ENCODE assay signal across 24 cellular contexts in genomic region chr17:56432443-56432842, GRCh38.
"Had no signal": no experiment of that assay in that cellular context is flagged by ENCODE, and none has a peak within 500 bp of the region (broad histone marks: within the 10 kb centered on the region; RNA-seq: fewer than 3 reads in every experiment).

No MANE protein-coding gene starts in this region.

- FAIRE-seq: RCC 7860 had no signal

- H3K36me3 Mint-ChIP-seq: T-cell had no signal

- DNase-seq: KBM-7, MG63, NCI-H1092, NCI-H1105 treated with DMSO at 0.1 percent for 48 hours, NCI-H1417 treated with DMSO at 0.1 percent for 48 hours, NCI-H146, NCI-H187, NCI-H2029, NCI-H2081 treated with DMSO at 0.1 percent for 48 hours, NCI-H2171, NCI-H226, NCI-H446, NCI-H510A, NCI-H524 treated with DMSO at 0.1 percent for 48 hours, NCI-H69, NCI-H774, Right ventricle myocardium superior, RPMI8226, SIG-M5, SK-N-SH, SW 1271, T-cell had no signal

- H3K27me3 ChIP-seq: MG63 had no signal

- H3K9ac ChIP-seq: SK-N-SH had no signal

- H3K36me3 ChIP-seq: MG63 had no signal

- H3K9me3 ChIP-seq: MG63, SK-N-SH had no signal

- H3K4me3 ChIP-seq: MG63 had no signal

- H3K4me3 Mint-ChIP-seq: T-cell; T-helper 1 cell treated with Interleukin-12 subunit alpha and Interleukin-12 subunit beta and Interleukin-4 antibody, amounts not matched to agents 30 μg/mL and 1 μg/mL, for 36 hours had no signal

- H3K27ac Mint-ChIP-seq: T-cell; T-helper 1 cell treated with Interleukin-12 subunit alpha and Interleukin-12 subunit beta and Interleukin-4 antibody, amounts not matched to agents 30 μg/mL and 1 μg/mL, for 36 hours had no signal

- H3K4me1 Mint-ChIP-seq: T-cell had no signal

- H3K4me2 ChIP-seq: SK-N-SH had no signal

- H3K9me3 Mint-ChIP-seq: T-cell; T-helper 1 cell treated with Interleukin-12 subunit alpha and Interleukin-12 subunit beta and Interleukin-4 antibody, amounts not matched to agents 30 μg/mL and 1 μg/mL, for 36 hours had no signal
